1 cellular context compared by ENCODE assay signal in genomic region chr15:45003731-45004410, GRCh38.
TF ChIP-seq lines count a peak whose summit lies in the region.

No MANE protein-coding gene starts in this region.

TF ChIP-seq in HepG2, 621 proteins besides CTCF, POLR2A, EP300 and RAD21 (continued from another document):
- TF ChIP-seq TEF (CRISPR knock-in tag; IDR thresholded peaks at IDR 0.05) (peak; percentile 56; the same call in 1 of the 2 replicates), AHDC1 (CRISPR knock-in tag; IDR thresholded peaks at IDR 0.05; ENCODE audit: borderline replicate concordance) (peak; percentile 58; the same call in 1 of the 2 replicates)
TF ChIP-seq in HepG2: peak in this region for 35; not testable (repeated sequence) for 586.
